ENCODE assay signal across 1 cellular context in the genomic region with DNA sequence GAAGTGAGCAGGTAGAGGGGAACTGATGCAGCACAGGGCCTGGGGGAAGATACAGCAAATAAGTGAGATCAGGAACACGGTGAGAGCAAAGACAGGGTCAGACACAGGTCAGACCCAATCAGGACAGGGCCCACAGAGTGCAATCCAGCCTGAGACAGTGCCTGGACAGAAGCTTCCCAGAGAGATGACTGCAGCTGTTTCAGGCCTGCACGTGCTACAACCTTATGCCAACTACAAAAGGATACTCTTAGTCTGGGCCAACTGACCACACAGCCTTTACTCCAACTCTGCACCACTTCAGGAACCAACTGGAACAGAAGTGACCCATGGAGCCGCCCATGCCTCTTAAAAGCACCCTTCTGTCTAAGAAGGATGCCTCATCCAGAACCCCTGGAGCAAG.
TF ChIP-seq lines count a peak whose summit lies in the region.

No MANE protein-coding gene starts in this region.

TF ChIP-seq in GM23338, 12 proteins besides CTCF, POLR2A, EP300 and RAD21 (continued from another document):
- no peak for TF ChIP-seq ZNF462 (CRISPR knock-in tag; IDR thresholded peaks at IDR 0.05)
- no peak for TF ChIP-seq EZH2 (IDR thresholded peaks at IDR 0.05; ENCODE audit: low read depth, unreplicated experiment)
- TF ChIP-seq ZNF331 (CRISPR knock-in tag; IDR thresholded peaks at IDR 0.05; ENCODE audit: low read depth) = no peak
- TF ChIP-seq EZH2phosphoT487 (IDR thresholded peaks at IDR 0.05; ENCODE audit: unreplicated experiment) = no peak
- no peak for TF ChIP-seq CREB1 (CRISPR knock-in tag; IDR thresholded peaks at IDR 0.05; ENCODE audit: low read depth)
- TF ChIP-seq JUNB (IDR thresholded peaks at IDR 0.05; ENCODE audit: unreplicated experiment) = no peak
- no peak for TF ChIP-seq NANOG (IDR thresholded peaks at IDR 0.05; ENCODE audit: borderline replicate concordance)
- no peak for TF ChIP-seq POLR2AphosphoS5 (IDR thresholded peaks at IDR 0.05; ENCODE audit: low read depth)
- TF ChIP-seq REST (IDR thresholded peaks at IDR 0.05; ENCODE audit: unreplicated experiment) = no peak
